ENCODE assay signal across 10 cellular contexts in genomic region chr11:65448074-65448417, GRCh38. TPM values are rescaled to one million over a fixed set of nuclear protein-coding genes. Genes with fewer than 3 reads are reported as not detected.
DNase-seq lines count a peak whose midpoint lies in the region; ATAC-seq and TF ChIP-seq lines count a peak whose summit lies in the region.
"Had no signal": no experiment of that assay in that cellular context is flagged by ENCODE, and none has a peak within 500 bp of the region (broad histone marks: within the 10 kb centered on the region; RNA-seq: fewer than 3 reads in every experiment).

No MANE protein-coding gene starts in this region.

- no peak overlapping the region for H3K4me3 ChIP-seq in Caco-2 (ENCODE audit: low read depth, low read length)
- no peak overlapping the region for H3K4me3 ChIP-seq in MG63
- peak overlapping the region; percentile 10 for H3K4me3 ChIP-seq in skeletal muscle satellite cell (ENCODE audit: low read length)

- H3K27ac Mint-ChIP-seq in Caco-2 (ENCODE audit: unreplicated experiment), result peak overlapping the region; percentile 42

- no peak for TF ChIP-seq CTCF in Caco-2 (IDR thresholded peaks at IDR 0.05; ENCODE audit: insufficient read depth in 1 of 2, low read depth in 1 of 2, low read length in 1 of 2, severe bottlenecking in 1 of 2, unreplicated experiment in 1 of 2)

- H3K4me1 ChIP-seq in Caco-2 (peaks cover 30% of the 10 kb centered on the region), skeletal muscle satellite cell (ENCODE audit: control insufficient read depth, insufficient read depth, low read length) (peaks cover 60% of the 10 kb centered on the region)

- no peak for ATAC-seq in HG02973 (IDR thresholded peaks at IDR 0.05; ENCODE audit: unreplicated experiment)

- no peak overlapping the region for H3K4me3 Mint-ChIP-seq in Caco-2 (ENCODE audit: unreplicated experiment)

- DNase-seq in Caco-2 (no peak), MG63 (peak; percentile 19), epithelial cell of prostate (ENCODE audit: low read depth, low spot score) (no peak), erythroblast (lab: John Stamatoyannopoulos, UW) (no peak), NCI-H226 (no peak)
- DNase-seq in NK-92 treated with Interleukin-12 subunit alpha and Interleukin-12 subunit beta, amount 100 ng/mL, for 24 hours (lab: John Stamatoyannopoulos, UW), result no peak
- DNase-seq: NCI-H510A, retina had no signal

- no peak for TF ChIP-seq POLR2A in erythroblast (IDR thresholded peaks at IDR 0.05; ENCODE audit: low read length)

- peak overlapping the region; percentile 43 for H3K4me2 ChIP-seq in skeletal muscle satellite cell (ENCODE audit: low read length)

- no TSS peak for BruUV-seq in Caco-2 (replicated peaks; lab: Mats Ljungman, UMichigan)

- peaks cover 63% of the 10 kb centered on the region for H3K36me3 Mint-ChIP-seq in Caco-2 (ENCODE audit: insufficient read depth, unreplicated experiment)

- intact Hi-C loops in Caco-2 (cut with micrococcal nuclease; ENCODE audit: unreplicated experiment), result no loop called here

- no peaks in the 10 kb centered on the region for H3K27me3 Mint-ChIP-seq in Caco-2 (ENCODE audit: insufficient read depth, unreplicated experiment)

- peak overlapping the region; percentile 48 for H3K9ac ChIP-seq in skeletal muscle satellite cell (ENCODE audit: low read depth, low read length)

- CTCF ChIA-PET in Caco-2 (lab: Charles Lee), result interaction anchor here (1.2 kb wide), 1 partner anchor 32 kb away, joined by 3 read pairs; no protein-coding TSS in a partner anchor

- H3K27me3 ChIP-seq in Caco-2 (replicated peaks; ENCODE audit: control insufficient read depth, insufficient read depth, low read length) (no peaks in the 10 kb centered on the region), MG63 (no peaks in the 10 kb centered on the region), skeletal muscle satellite cell (ENCODE audit: control insufficient read depth, insufficient read depth, low read length) (no peaks in the 10 kb centered on the region)

- H3K27ac ChIP-seq in epithelial cell of prostate, result peak overlapping the region; percentile 67

- 0 out of 2 replicates have a peak, but pooled peaks cover 3% of the 10 kb centered on the region for H3K9me3 ChIP-seq in Caco-2
- H3K9me3 ChIP-seq in MG63, result no peaks in the 10 kb centered on the region
- H3K9me3 ChIP-seq in skeletal muscle satellite cell (replicated peaks; ENCODE audit: low read length), result no peaks in the 10 kb centered on the region

- POLR2A ChIA-PET in Caco-2 (lab: Charles Lee), result no interaction called here

- no peaks in the 10 kb centered on the region for H3K36me3 ChIP-seq in Caco-2 (ENCODE audit: control insufficient read depth, insufficient read depth, low read length)
- peaks cover 53% of the 10 kb centered on the region for H3K36me3 ChIP-seq in MG63
- peaks cover 58% of the 10 kb centered on the region for H3K36me3 ChIP-seq in skeletal muscle satellite cell (ENCODE audit: insufficient read depth, low read length)

- no peaks in the 10 kb centered on the region for H3K9me3 Mint-ChIP-seq in Caco-2 (ENCODE audit: unreplicated experiment)

- peaks cover 31% of the 10 kb centered on the region for H3K4me1 Mint-ChIP-seq in Caco-2 (ENCODE audit: low read depth, unreplicated experiment)

RNA-seq across cellular contexts. Expression of gene NEAT1, which starts 25.4 kb away (rescaled TPM):
- total RNA-seq in Caco-2 (2022), result 235 and 254 TPM in 2 replicates
- 4.8 and 7.7 TPM in 2 replicates for total RNA-seq in MG63 (2014; rRNA removed; shearing (Covaris generic); ENCODE audit: low replicate concordance)
- total RNA-seq in skeletal muscle satellite cell (2012; rRNA removed), result 147 and 206 TPM in 2 replicates

RNA-seq across cellular contexts. Expression of gene MALAT1, which starts 50.8 kb away (rescaled TPM):
- total RNA-seq in Caco-2 (2022), result 4,797 and 4,914 TPM in 2 replicates
- 258 and 283 TPM in 2 replicates for total RNA-seq in MG63 (2014; rRNA removed; shearing (Covaris generic); ENCODE audit: low replicate concordance)
- total RNA-seq in skeletal muscle satellite cell (2012; rRNA removed), result 6,738 and 7,377 TPM in 2 replicates

Comparison
In these comparisons a context has a peak if more than half of its experiments do, and no peak if none do; other contexts are left out.
1. RNA of gene NEAT1, which starts 25.4 kb away (total RNA-seq): 235 to 254 TPM in Caco-2; 4.8 to 7.7 TPM in MG63; every median in the first group is over 10 times any median in the second.
2. RNA of gene MALAT1, which starts 50.8 kb away (total RNA-seq): 4,797 to 4,914 TPM in Caco-2; 258 to 283 TPM in MG63; every median in the first group is over 10 times any median in the second.